In the genomic region with DNA sequence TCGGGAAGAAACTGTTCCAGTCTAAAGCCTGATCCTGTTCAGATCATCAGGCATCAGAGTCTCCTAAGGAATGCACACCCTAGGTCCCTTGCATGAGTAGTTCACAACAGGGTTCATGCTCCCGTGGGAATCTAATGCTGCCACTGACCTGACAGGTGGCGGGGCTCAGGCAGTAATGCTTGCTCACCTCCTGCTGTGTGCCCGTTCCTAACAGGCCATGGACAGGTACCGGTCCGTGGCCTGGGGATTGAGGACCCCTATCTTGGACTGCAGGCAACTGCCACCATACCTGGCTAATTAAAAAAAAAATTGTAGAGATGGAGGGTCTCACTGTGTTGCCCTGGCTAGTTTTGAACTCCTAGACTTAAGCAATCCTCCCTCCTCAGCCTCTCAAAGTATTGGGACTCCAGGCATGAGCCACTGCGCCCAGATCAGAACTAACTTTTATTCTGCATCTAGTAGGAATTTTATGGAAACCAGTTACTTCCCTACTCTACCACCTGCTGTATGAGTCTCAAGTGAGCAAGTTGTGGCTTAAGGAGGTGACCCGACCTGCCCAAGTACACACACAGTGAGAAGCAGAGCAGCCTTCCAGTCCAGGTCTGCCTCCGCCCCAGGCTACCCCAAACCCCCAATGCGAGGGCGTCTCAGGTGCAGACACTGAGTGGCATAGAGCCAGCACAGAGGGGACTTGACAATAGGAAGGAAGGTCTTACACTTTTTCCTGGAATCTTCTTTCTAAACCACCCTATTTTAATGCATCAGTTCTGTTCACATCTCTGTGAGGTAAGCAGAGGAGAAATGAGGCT, we compare ENCODE assay signal across 1 cellular context.
TF ChIP-seq lines count a peak whose summit lies in the region.

No MANE protein-coding gene starts in this region.

TF ChIP-seq in GM23338, 12 proteins besides CTCF, POLR2A, EP300 and RAD21:
- TF ChIP-seq, protein P1, sequence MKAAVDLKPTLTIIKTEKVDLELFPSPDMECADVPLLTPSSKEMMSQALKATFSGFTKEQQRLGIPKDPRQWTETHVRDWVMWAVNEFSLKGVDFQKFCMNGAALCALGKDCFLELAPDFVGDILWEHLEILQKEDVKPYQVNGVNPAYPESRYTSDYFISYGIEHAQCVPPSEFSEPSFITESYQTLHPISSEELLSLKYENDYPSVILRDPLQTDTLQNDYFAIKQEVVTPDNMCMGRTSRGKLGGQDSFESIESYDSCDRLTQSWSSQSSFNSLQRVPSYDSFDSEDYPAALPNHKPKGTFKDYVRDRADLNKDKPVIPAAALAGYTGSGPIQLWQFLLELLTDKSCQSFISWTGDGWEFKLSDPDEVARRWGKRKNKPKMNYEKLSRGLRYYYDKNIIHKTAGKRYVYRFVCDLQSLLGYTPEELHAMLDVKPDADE (IDR thresholded peaks at IDR 0.05), result no peak
- TF ChIP-seq, protein P2, sequence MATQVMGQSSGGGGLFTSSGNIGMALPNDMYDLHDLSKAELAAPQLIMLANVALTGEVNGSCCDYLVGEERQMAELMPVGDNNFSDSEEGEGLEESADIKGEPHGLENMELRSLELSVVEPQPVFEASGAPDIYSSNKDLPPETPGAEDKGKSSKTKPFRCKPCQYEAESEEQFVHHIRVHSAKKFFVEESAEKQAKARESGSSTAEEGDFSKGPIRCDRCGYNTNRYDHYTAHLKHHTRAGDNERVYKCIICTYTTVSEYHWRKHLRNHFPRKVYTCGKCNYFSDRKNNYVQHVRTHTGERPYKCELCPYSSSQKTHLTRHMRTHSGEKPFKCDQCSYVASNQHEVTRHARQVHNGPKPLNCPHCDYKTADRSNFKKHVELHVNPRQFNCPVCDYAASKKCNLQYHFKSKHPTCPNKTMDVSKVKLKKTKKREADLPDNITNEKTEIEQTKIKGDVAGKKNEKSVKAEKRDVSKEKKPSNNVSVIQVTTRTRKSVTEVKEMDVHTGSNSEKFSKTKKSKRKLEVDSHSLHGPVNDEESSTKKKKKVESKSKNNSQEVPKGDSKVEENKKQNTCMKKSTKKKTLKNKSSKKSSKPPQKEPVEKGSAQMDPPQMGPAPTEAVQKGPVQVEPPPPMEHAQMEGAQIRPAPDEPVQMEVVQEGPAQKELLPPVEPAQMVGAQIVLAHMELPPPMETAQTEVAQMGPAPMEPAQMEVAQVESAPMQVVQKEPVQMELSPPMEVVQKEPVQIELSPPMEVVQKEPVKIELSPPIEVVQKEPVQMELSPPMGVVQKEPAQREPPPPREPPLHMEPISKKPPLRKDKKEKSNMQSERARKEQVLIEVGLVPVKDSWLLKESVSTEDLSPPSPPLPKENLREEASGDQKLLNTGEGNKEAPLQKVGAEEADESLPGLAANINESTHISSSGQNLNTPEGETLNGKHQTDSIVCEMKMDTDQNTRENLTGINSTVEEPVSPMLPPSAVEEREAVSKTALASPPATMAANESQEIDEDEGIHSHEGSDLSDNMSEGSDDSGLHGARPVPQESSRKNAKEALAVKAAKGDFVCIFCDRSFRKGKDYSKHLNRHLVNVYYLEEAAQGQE (IDR thresholded peaks at IDR 0.05; ENCODE audit: unreplicated experiment), result no peak
- no peak for TF ChIP-seq EZH2 (IDR thresholded peaks at IDR 0.05; ENCODE audit: low read depth, unreplicated experiment)
- no peak for TF ChIP-seq CREB1 (CRISPR knock-in tag; IDR thresholded peaks at IDR 0.05; ENCODE audit: low read depth)
- TF ChIP-seq, protein P3, sequence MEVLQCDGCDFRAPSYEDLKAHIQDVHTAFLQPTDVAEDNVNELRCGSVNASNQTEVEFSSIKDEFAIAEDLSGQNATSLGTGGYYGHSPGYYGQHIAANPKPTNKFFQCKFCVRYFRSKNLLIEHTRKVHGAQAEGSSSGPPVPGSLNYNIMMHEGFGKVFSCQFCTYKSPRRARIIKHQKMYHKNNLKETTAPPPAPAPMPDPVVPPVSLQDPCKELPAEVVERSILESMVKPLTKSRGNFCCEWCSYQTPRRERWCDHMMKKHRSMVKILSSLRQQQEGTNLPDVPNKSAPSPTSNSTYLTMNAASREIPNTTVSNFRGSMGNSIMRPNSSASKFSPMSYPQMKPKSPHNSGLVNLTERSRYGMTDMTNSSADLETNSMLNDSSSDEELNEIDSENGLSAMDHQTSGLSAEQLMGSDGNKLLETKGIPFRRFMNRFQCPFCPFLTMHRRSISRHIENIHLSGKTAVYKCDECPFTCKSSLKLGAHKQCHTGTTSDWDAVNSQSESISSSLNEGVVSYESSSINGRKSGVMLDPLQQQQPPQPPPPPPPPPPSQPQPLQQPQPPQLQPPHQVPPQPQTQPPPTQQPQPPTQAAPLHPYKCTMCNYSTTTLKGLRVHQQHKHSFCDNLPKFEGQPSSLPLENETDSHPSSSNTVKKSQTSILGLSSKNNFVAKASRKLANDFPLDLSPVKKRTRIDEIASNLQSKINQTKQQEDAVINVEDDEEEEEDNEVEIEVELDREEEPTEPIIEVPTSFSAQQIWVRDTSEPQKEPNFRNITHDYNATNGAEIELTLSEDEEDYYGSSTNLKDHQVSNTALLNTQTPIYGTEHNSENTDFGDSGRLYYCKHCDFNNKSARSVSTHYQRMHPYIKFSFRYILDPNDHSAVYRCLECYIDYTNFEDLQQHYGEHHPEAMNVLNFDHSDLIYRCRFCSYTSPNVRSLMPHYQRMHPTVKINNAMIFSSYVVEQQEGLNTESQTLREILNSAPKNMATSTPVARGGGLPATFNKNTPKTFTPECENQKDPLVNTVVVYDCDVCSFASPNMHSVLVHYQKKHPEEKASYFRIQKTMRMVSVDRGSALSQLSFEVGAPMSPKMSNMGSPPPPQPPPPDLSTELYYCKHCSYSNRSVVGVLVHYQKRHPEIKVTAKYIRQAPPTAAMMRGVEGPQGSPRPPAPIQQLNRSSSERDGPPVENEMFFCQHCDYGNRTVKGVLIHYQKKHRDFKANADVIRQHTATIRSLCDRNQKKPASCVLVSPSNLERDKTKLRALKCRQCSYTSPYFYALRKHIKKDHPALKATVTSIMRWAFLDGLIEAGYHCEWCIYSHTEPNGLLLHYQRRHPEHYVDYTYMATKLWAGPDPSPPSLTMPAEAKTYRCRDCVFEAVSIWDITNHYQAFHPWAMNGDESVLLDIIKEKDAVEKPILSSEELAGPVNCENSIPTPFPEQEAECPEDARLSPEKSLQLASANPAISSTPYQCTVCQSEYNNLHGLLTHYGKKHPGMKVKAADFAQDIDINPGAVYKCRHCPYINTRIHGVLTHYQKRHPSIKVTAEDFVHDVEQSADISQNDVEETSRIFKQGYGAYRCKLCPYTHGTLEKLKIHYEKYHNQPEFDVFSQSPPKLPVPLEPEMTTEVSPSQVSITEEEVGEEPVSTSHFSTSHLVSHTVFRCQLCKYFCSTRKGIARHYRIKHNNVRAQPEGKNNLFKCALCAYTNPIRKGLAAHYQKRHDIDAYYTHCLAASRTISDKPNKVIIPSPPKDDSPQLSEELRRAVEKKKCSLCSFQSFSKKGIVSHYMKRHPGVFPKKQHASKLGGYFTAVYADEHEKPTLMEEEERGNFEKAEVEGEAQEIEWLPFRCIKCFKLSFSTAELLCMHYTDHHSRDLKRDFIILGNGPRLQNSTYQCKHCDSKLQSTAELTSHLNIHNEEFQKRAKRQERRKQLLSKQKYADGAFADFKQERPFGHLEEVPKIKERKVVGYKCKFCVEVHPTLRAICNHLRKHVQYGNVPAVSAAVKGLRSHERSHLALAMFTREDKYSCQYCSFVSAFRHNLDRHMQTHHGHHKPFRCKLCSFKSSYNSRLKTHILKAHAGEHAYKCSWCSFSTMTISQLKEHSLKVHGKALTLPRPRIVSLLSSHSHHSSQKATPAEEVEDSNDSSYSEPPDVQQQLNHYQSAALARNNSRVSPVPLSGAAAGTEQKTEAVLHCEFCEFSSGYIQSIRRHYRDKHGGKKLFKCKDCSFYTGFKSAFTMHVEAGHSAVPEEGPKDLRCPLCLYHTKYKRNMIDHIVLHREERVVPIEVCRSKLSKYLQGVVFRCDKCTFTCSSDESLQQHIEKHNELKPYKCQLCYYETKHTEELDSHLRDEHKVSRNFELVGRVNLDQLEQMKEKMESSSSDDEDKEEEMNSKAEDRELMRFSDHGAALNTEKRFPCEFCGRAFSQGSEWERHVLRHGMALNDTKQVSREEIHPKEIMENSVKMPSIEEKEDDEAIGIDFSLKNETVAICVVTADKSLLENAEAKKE (CRISPR knock-in tag; IDR thresholded peaks at IDR 0.05), result no peak
- no peak for TF ChIP-seq POLR2AphosphoS5 (IDR thresholded peaks at IDR 0.05; ENCODE audit: low read depth)
- TF ChIP-seq STAT1 (IDR thresholded peaks at IDR 0.05; ENCODE audit: unreplicated experiment), result no peak
- no peak for TF ChIP-seq ZNF114 (CRISPR knock-in tag; IDR thresholded peaks at IDR 0.05)
- TF ChIP-seq ZNF331 (CRISPR knock-in tag; IDR thresholded peaks at IDR 0.05; ENCODE audit: low read depth), result no peak
- no peak for TF ChIP-seq JUNB (IDR thresholded peaks at IDR 0.05; ENCODE audit: unreplicated experiment)
- TF ChIP-seq EZH2phosphoT487 (IDR thresholded peaks at IDR 0.05; ENCODE audit: unreplicated experiment), result no peak
- no peak for TF ChIP-seq NANOG (IDR thresholded peaks at IDR 0.05; ENCODE audit: borderline replicate concordance)
